16 cellular contexts compared by ENCODE assay signal in the genomic region with DNA sequence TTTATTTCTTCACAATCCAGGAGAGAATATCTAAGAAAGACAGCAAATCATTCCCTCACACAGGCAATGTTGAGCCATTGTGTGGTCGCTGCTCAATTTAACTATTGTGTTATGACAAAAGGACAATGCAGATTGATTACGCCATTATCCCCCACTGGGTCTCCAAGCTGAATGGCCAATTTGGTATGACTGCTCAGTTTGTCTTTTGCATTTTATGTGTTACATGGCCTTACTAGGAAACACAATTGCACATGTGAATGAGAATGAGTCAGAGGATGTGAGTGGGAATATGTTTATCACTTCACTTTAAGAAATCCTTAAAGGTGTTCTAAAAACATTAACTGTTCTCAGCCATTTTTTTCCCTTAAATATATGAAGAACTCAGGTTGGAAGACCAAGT.
A peak's percentile ranks its signal among the peaks of the same experiment; 100 is the strongest.
DNase-seq lines count a peak whose midpoint lies in the region; ATAC-seq and TF ChIP-seq lines count a peak whose summit lies in the region.
"Had no signal": no experiment of that assay in that cellular context is flagged by ENCODE, and none has a peak within 500 bp of the region (broad histone marks: within the 10 kb centered on the region; RNA-seq: fewer than 3 reads in every experiment).

No MANE protein-coding gene starts in this region.

- peak; percentile 8 for DNase-seq in NCI-H146 (lab: John Stamatoyannopoulos, UW)
- DNase-seq in NCI-H146 treated with DMSO at 0.1 percent for 48 hours (lab: John Stamatoyannopoulos, UW; ENCODE audit: unreplicated experiment), result no peak
- peak; percentile 36 for DNase-seq in PC-3
- peak; percentile 53 for DNase-seq in epithelial cell of esophagus (ENCODE audit: low read depth)
- DNase-seq in skeletal muscle cell (ENCODE audit: low read depth), result peak; percentile 12
- DNase-seq in hypothalamus (lab: John Stamatoyannopoulos, UW), result no peak
- DNase-seq in spleen, result no peak
- DNase-seq: activated CD4-positive, alpha-beta T cell treated with anti-CD3 and anti-CD28 coated beads, Interleukin-2, amount 50 U/mL, for 4 hours; activated T-cell treated with anti-CD3 and anti-CD28 coated beads, Interleukin-2, amount 50 U/mL, for 24 hours; effector CD8-positive, alpha-beta T cell; NCI-H524 had no signal

- BruUV-seq in PC-3 (replicated peaks; lab: Mats Ljungman, UMichigan), result no TSS peak

- H3K27me3 ChIP-seq in PC-3 (ENCODE audit: low read length), result no peaks in the 10 kb centered on the region
- no peaks in the 10 kb centered on the region for H3K27me3 ChIP-seq in spleen (replicated peaks in 1 of 7)

- no peak overlapping the region for H3K27ac ChIP-seq in PC-3 (ENCODE audit: low read length)
- no peak overlapping the region for H3K27ac ChIP-seq in spleen
- H3K27ac ChIP-seq: A549, C4-2B had no signal

- H3K4me3 ChIP-seq in PC-3 (ENCODE audit: low read length), result no peak overlapping the region
- H3K4me3 ChIP-seq in epithelial cell of esophagus (ENCODE audit: low read length), result no peak overlapping the region
- H3K4me3 ChIP-seq in skeletal muscle cell (ENCODE audit: low read depth, low read length), result no peak overlapping the region
- no peak overlapping the region for H3K4me3 ChIP-seq in spleen
- H3K4me3 ChIP-seq: A549 had no signal

- intact Hi-C loops in PC-3 (cut with micrococcal nuclease) (no loop called here), spleen (cut with DNase I; ENCODE audit: low total_unique reads) (no loop called here)

- POLR2A ChIA-PET in PC-3 (lab: Charles Lee; ENCODE audit: unreplicated experiment), result no interaction called here

- H3K9me2 ChIP-seq in PC-3 (replicated peaks; ENCODE audit: low read length), result no peaks in the 10 kb centered on the region

- no peak overlapping the region for H3K9ac ChIP-seq in PC-3 (ENCODE audit: low read length)

- H3K9me3 ChIP-seq in PC-3 (ENCODE audit: low read length) (no peaks in the 10 kb centered on the region), spleen (no peaks in the 10 kb centered on the region)
- H3K9me3 ChIP-seq: A549 had no signal

- H3K36me3 ChIP-seq in PC-3 (ENCODE audit: low read depth, low read length) (no peaks in the 10 kb centered on the region), spleen (no peaks in the 10 kb centered on the region)

- no peaks in the 10 kb centered on the region for H3K79me2 ChIP-seq in PC-3 (ENCODE audit: low read length)

- ATAC-seq in PC-3 (peak; percentile 61), GM21423 (IDR thresholded peaks at IDR 0.05; ENCODE audit: unreplicated experiment) (no peak)
- ATAC-seq: A549; activated naive CD4-positive, alpha-beta T cell treated with anti-CD3 and anti-CD28 coated beads, Interleukin-2, amount 50 U/mL, for 72 hours; Panc1 had no signal

- CTCF ChIA-PET in PC-3 (lab: Charles Lee), result no interaction called here

- H3K4me2 ChIP-seq in PC-3 (ENCODE audit: low read length), result no peak overlapping the region
- H3K4me2 ChIP-seq: A549 had no signal

- H3F3A ChIP-seq in PC-3 (ENCODE audit: low read length, unreplicated experiment), result no peaks in the 10 kb centered on the region

- TF ChIP-seq CTCF in PC-3 (conservative IDR thresholded peaks at IDR 0.05; ENCODE audit: low read depth, low read length), result no peak
- no peak for TF ChIP-seq CTCF in epithelial cell of esophagus (IDR thresholded peaks at IDR 0.05; ENCODE audit: insufficient read depth, low read depth, low read length, missing control alignments)
- TF ChIP-seq CTCF in spleen (IDR thresholded peaks at IDR 0.05 in 8 of 11, conservative IDR thresholded peaks at IDR 0.05 in 3 of 11), result no peak

- TF ChIP-seq POLR2A in spleen (IDR thresholded peaks at IDR 0.05), result no peak

- H3K4me1 ChIP-seq in PC-3 (ENCODE audit: insufficient read depth, low read length) (peaks cover 5% of the 10 kb centered on the region; the same call in 1 of the 2 replicates), spleen (peaks cover 0 to 3% (median 0%) of the 10 kb centered on the region in 6 donors)
- H3K4me1 ChIP-seq: A549 had no signal

- 89 to 96% (median 92%) methylated on average over 2 of the region's 2 CpGs for WGBS in spleen, 5 donors

- H2AFZ ChIP-seq in PC-3 (ENCODE audit: low read length), result no peak overlapping the region

- no peaks in the 10 kb centered on the region for H4K20me1 ChIP-seq in PC-3 (ENCODE audit: low read length)

Comparison
In these comparisons a context has a peak if more than half of its experiments do, and no peak if none do; other contexts are left out.
1. DNase-seq: peak in NCI-H146 (single experiment), PC-3 (single experiment), epithelial cell of esophagus (single experiment) and skeletal muscle cell (single experiment); none in NCI-H146 treated with DMSO at 0.1 percent for 48 hours (single experiment), hypothalamus (0 of 51) and spleen (single experiment).